ENCODE assay signal across 1 cellular context in the genomic region with DNA sequence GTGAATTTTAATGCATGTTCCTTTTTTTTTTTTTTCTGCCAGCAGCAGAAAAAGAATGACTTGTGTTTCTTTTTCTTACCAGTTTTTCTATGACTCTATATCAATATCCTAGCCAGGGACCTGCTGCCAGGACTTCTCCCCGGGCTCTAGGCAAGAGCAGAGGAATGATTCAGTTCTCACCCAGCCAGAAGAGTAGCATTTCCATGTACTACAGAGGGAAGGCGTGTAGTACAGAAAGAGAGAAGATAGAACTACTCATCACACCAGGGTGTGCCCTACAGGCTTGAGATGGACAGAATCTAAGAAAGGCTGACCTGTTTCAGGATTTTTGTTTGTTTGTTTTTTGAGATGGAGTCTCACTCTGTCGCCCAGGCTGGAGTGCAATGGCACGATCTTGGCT.
TF ChIP-seq lines count a peak whose summit lies in the region.

No MANE protein-coding gene starts in this region.

TF ChIP-seq in K562, 482 proteins besides CTCF, POLR2A, EP300 and RAD21:
- peak; percentile 0 for TF ChIP-seq RBM25 (IDR thresholded peaks at IDR 0.05; ENCODE audit: low read depth, low read length, severe bottlenecking)
